In genomic region chr10:70836319-70836718, GRCh38 we compare ENCODE assay signal across 2 cellular contexts.
TF ChIP-seq lines count a peak whose summit lies in the region.

No MANE protein-coding gene starts in this region.

TF ChIP-seq in SK-N-SH, 30 proteins besides CTCF, POLR2A, EP300 and RAD21 (continued from another document):
- no peak for TF ChIP-seq PBX3 (IDR thresholded peaks at IDR 0.05)
- TF ChIP-seq POLR2AphosphoS5 (IDR thresholded peaks at IDR 0.05; ENCODE audit: low read depth, low read length) = no peak
- TF ChIP-seq, protein P1, sequence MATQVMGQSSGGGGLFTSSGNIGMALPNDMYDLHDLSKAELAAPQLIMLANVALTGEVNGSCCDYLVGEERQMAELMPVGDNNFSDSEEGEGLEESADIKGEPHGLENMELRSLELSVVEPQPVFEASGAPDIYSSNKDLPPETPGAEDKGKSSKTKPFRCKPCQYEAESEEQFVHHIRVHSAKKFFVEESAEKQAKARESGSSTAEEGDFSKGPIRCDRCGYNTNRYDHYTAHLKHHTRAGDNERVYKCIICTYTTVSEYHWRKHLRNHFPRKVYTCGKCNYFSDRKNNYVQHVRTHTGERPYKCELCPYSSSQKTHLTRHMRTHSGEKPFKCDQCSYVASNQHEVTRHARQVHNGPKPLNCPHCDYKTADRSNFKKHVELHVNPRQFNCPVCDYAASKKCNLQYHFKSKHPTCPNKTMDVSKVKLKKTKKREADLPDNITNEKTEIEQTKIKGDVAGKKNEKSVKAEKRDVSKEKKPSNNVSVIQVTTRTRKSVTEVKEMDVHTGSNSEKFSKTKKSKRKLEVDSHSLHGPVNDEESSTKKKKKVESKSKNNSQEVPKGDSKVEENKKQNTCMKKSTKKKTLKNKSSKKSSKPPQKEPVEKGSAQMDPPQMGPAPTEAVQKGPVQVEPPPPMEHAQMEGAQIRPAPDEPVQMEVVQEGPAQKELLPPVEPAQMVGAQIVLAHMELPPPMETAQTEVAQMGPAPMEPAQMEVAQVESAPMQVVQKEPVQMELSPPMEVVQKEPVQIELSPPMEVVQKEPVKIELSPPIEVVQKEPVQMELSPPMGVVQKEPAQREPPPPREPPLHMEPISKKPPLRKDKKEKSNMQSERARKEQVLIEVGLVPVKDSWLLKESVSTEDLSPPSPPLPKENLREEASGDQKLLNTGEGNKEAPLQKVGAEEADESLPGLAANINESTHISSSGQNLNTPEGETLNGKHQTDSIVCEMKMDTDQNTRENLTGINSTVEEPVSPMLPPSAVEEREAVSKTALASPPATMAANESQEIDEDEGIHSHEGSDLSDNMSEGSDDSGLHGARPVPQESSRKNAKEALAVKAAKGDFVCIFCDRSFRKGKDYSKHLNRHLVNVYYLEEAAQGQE (IDR thresholded peaks at IDR 0.05; ENCODE audit: low read depth, low read length) = no peak
- no peak for TF ChIP-seq JUND (IDR thresholded peaks at IDR 0.05)
- TF ChIP-seq TAF1 (IDR thresholded peaks at IDR 0.05; ENCODE audit: borderline replicate concordance, low read depth, low read length) = no peak
- TF ChIP-seq RCOR1 (IDR thresholded peaks at IDR 0.05; ENCODE audit: low read length) = no peak
- no peak for TF ChIP-seq NFIC (IDR thresholded peaks at IDR 0.05; ENCODE audit: borderline replicate concordance)
- no peak for TF ChIP-seq EZH2phosphoT487 (IDR thresholded peaks at IDR 0.05; ENCODE audit: borderline replicate concordance, low read depth)
- TF ChIP-seq SIN3A (IDR thresholded peaks at IDR 0.05; ENCODE audit: borderline replicate concordance, low read depth, low read length) = no peak
- no peak for TF ChIP-seq FOXM1 (IDR thresholded peaks at IDR 0.05; ENCODE audit: low read depth)
- TF ChIP-seq, protein P2, sequence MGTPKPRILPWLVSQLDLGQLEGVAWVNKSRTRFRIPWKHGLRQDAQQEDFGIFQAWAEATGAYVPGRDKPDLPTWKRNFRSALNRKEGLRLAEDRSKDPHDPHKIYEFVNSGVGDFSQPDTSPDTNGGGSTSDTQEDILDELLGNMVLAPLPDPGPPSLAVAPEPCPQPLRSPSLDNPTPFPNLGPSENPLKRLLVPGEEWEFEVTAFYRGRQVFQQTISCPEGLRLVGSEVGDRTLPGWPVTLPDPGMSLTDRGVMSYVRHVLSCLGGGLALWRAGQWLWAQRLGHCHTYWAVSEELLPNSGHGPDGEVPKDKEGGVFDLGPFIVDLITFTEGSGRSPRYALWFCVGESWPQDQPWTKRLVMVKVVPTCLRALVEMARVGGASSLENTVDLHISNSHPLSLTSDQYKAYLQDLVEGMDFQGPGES (IDR thresholded peaks at IDR 0.05; ENCODE audit: low read depth, low read length) = no peak

TF ChIP-seq in SK-N-SH treated with all-trans-retinoic acid at 6 μM for 48 hours, 23 proteins besides CTCF, POLR2A, EP300 and RAD21 (continued from another document):
- TF ChIP-seq, protein P3, sequence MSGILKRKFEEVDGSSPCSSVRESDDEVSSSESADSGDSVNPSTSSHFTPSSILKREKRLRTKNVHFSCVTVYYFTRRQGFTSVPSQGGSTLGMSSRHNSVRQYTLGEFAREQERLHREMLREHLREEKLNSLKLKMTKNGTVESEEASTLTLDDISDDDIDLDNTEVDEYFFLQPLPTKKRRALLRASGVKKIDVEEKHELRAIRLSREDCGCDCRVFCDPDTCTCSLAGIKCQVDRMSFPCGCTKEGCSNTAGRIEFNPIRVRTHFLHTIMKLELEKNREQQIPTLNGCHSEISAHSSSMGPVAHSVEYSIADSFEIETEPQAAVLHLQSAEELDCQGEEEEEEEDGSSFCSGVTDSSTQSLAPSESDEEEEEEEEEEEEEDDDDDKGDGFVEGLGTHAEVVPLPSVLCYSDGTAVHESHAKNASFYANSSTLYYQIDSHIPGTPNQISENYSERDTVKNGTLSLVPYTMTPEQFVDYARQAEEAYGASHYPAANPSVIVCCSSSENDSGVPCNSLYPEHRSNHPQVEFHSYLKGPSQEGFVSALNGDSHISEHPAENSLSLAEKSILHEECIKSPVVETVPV (CRISPR knock-in tag; IDR thresholded peaks at IDR 0.05) = no peak
- no peak for TF ChIP-seq PPARA (CRISPR knock-in tag; IDR thresholded peaks at IDR 0.05; ENCODE audit: borderline replicate concordance)
- no peak for TF ChIP-seq TCF4 (CRISPR knock-in tag; IDR thresholded peaks at IDR 0.05; ENCODE audit: borderline replicate concordance)
- TF ChIP-seq CREB5 (CRISPR knock-in tag; IDR thresholded peaks at IDR 0.05; ENCODE audit: low read depth) = no peak
- no peak for TF ChIP-seq ZFP3 (CRISPR knock-in tag; IDR thresholded peaks at IDR 0.05)
- TF ChIP-seq ZNF70 (CRISPR knock-in tag; IDR thresholded peaks at IDR 0.05) = no peak
- TF ChIP-seq TSHZ2 (CRISPR knock-in tag; IDR thresholded peaks at IDR 0.05) = no peak
- TF ChIP-seq, protein P4, sequence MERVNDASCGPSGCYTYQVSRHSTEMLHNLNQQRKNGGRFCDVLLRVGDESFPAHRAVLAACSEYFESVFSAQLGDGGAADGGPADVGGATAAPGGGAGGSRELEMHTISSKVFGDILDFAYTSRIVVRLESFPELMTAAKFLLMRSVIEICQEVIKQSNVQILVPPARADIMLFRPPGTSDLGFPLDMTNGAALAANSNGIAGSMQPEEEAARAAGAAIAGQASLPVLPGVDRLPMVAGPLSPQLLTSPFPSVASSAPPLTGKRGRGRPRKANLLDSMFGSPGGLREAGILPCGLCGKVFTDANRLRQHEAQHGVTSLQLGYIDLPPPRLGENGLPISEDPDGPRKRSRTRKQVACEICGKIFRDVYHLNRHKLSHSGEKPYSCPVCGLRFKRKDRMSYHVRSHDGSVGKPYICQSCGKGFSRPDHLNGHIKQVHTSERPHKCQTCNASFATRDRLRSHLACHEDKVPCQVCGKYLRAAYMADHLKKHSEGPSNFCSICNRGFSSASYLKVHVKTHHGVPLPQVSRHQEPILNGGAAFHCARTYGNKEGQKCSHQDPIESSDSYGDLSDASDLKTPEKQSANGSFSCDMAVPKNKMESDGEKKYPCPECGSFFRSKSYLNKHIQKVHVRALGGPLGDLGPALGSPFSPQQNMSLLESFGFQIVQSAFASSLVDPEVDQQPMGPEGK (CRISPR knock-in tag; IDR thresholded peaks at IDR 0.05; ENCODE audit: borderline replicate concordance) = no peak
